In genomic region chr5:160235731-160236130, GRCh38 we compare ENCODE assay signal across 31 cellular contexts. TPM values are rescaled to one million over a fixed set of nuclear protein-coding genes. Genes with fewer than 3 reads are reported as not detected.
"Had no signal": no experiment of that assay in that cellular context is flagged by ENCODE, and none has a peak within 500 bp of the region (broad histone marks: within the 10 kb centered on the region; RNA-seq: fewer than 3 reads in every experiment).

No MANE protein-coding gene starts in this region.

- H3K4me3 Mint-ChIP-seq: mesothelial cell of epicardium; naive B cell; natural killer cell; stimulated activated effector memory CD8-positive, alpha-beta T cell treated with anti-CD3 and anti-CD28 coated beads, Interleukin-12 subunit alpha, Interleukin-12 subunit beta, amount 100 ng/mL, for 72 hours; stimulated activated naive CD8-positive, alpha-beta T cell treated with anti-CD3 and anti-CD28 coated beads, Interleukin-15, Interleukin-2, amounts not matched to agents 100 ng/mL and 50 ng/mL, for 24 hours; type B pancreatic cell had no signal

- H3K4me1 Mint-ChIP-seq: stimulated activated effector memory CD8-positive, alpha-beta T cell treated with anti-CD3 and anti-CD28 coated beads, Interleukin-12 subunit alpha, Interleukin-12 subunit beta, amount 100 ng/mL, for 72 hours had no signal

- H3K27ac Mint-ChIP-seq: mesothelial cell of epicardium; natural killer cell; stimulated activated effector memory CD8-positive, alpha-beta T cell treated with anti-CD3 and anti-CD28 coated beads, Interleukin-12 subunit alpha, Interleukin-12 subunit beta, amount 100 ng/mL, for 72 hours; stimulated activated naive CD8-positive, alpha-beta T cell treated with anti-CD3 and anti-CD28 coated beads, Interleukin-15, Interleukin-2, amounts not matched to agents 100 ng/mL and 50 ng/mL, for 24 hours; type B pancreatic cell had no signal

- DNase-seq: heart right ventricle; hippocampal formation; kidney glomerular epithelial cell; left cardiac atrium; left lung; mesendoderm; naive B cell; natural killer cell; ovary; retina; right cardiac atrium; sigmoid colon; small intestine; spleen; stimulated activated CD4-positive, alpha-beta T cell treated with anti-CD3 and anti-CD28 coated beads, Interleukin-4, amount 100 ng/mL, for 24 hours; stimulated activated naive CD4-positive, alpha-beta T cell; tibial artery; uterus had no signal

- H3K4me3 ChIP-seq: heart right ventricle, left lung, lung, ovary, prostate gland, sigmoid colon, spleen, suprapubic skin, thoracic aorta, tibial artery, uterus had no signal

- H3K27me3 Mint-ChIP-seq: stimulated activated naive CD8-positive, alpha-beta T cell treated with anti-CD3 and anti-CD28 coated beads, Interleukin-15, Interleukin-2, amounts not matched to agents 100 ng/mL and 50 ng/mL, for 24 hours; type B pancreatic cell had no signal

- ATAC-seq: heart right ventricle; left cardiac atrium; left lung; natural killer cell; right cardiac atrium; stimulated activated effector memory CD8-positive, alpha-beta T cell treated with anti-CD3 and anti-CD28 coated beads, Interleukin-12 subunit alpha, Interleukin-12 subunit beta, amount 100 ng/mL, for 72 hours had no signal

- FAIRE-seq: keratinocyte, small intestine had no signal

- H3K9me3 Mint-ChIP-seq: mesothelial cell of epicardium; naive B cell; natural killer cell; stimulated activated effector memory CD8-positive, alpha-beta T cell treated with anti-CD3 and anti-CD28 coated beads, Interleukin-12 subunit alpha, Interleukin-12 subunit beta, amount 100 ng/mL, for 72 hours; stimulated activated naive CD8-positive, alpha-beta T cell treated with anti-CD3 and anti-CD28 coated beads, Interleukin-15, Interleukin-2, amounts not matched to agents 100 ng/mL and 50 ng/mL, for 24 hours; type B pancreatic cell had no signal

- H3K36me3 ChIP-seq: heart right ventricle, left lung, ovary, prostate gland, sigmoid colon, spleen, suprapubic skin, thoracic aorta, tibial artery, uterus had no signal

- H3K27me3 ChIP-seq: heart right ventricle, left lung, ovary, sigmoid colon, spleen, suprapubic skin, uterus had no signal

- H3K4me1 ChIP-seq: left lung, prostate gland, sigmoid colon, tibial artery, uterus had no signal

- H3K36me3 Mint-ChIP-seq: mesothelial cell of epicardium, naive B cell, natural killer cell, type B pancreatic cell had no signal

- H3K27ac ChIP-seq: heart right ventricle, left lung, ovary, prostate gland, sigmoid colon, spleen, suprapubic skin, thoracic aorta, tibial artery, uterus had no signal

- H3K9me3 ChIP-seq: heart right ventricle, left lung, ovary, prostate gland, sigmoid colon, spleen, suprapubic skin, thoracic aorta, tibial artery, uterus had no signal

RNA-seq across cellular contexts. Expression of gene FABP6, which starts 6.4 kb away (rescaled TPM):
- total RNA-seq: liver, mesothelial cell of epicardium, mononuclear cell, natural killer cell, omental fat pad, right cardiac atrium, spleen, subcutaneous adipose tissue, thoracic aorta had no signal
- polyA plus RNA-seq: liver had no signal
